ENCODE assay signal across 19 cellular contexts in genomic region chr22:38930512-38930911, GRCh38. TPM values are rescaled to one million over a fixed set of nuclear protein-coding genes. Genes with fewer than 3 reads are reported as not detected.
DNase-seq lines count a peak whose midpoint lies in the region; ATAC-seq and FAIRE-seq lines count a peak whose summit lies in the region.
"Had no signal": no experiment of that assay in that cellular context is flagged by ENCODE, and none has a peak within 500 bp of the region (broad histone marks: within the 10 kb centered on the region; RNA-seq: fewer than 3 reads in every experiment).

No MANE protein-coding gene starts in this region.

- H3K4me1 ChIP-seq in small intestine (ENCODE audit: control insufficient read depth in 2 of 2, insufficient read depth in 1 of 2, low read depth in 1 of 2, low read length in 1 of 2), result no peaks in the 10 kb centered on the region

- no peak overlapping the region for H3K27ac ChIP-seq in small intestine (ENCODE audit: low read depth in 1 of 2, low read length in 1 of 2)
- H3K27ac ChIP-seq: BLaER1, GM23248 had no signal

- no peak overlapping the region for H3K4me3 Mint-ChIP-seq in activated CD8-positive, alpha-beta memory T cell treated with anti-CD3 and anti-CD28 coated beads, Interleukin-2, amount 10 ng/mL, durations not matched to agents 7 days and 5 days
- H3K4me3 Mint-ChIP-seq: CD14-positive monocyte; CD4-positive, alpha-beta memory T cell had no signal

- H3K4me3 ChIP-seq in small intestine (ENCODE audit: low read depth in 1 of 2, low read length in 2 of 2), result no peak overlapping the region
- H3K4me3 ChIP-seq: BLaER1, GM23248, HAP-1 had no signal

- H3K36me3 Mint-ChIP-seq in activated CD8-positive, alpha-beta memory T cell treated with anti-CD3 and anti-CD28 coated beads, Interleukin-2, amount 10 ng/mL, durations not matched to agents 7 days and 5 days, result no peaks in the 10 kb centered on the region
- H3K36me3 Mint-ChIP-seq: CD14-positive monocyte; CD4-positive, alpha-beta memory T cell had no signal

- peaks cover 5% of the 10 kb centered on the region for H3K4me1 Mint-ChIP-seq in activated CD8-positive, alpha-beta memory T cell treated with anti-CD3 and anti-CD28 coated beads, Interleukin-2, amount 10 ng/mL, durations not matched to agents 7 days and 5 days

- CTCF ChIA-PET in activated CD8-positive, alpha-beta memory T cell treated with anti-CD3 and anti-CD28 coated beads, Interleukin-2, amount 10 ng/mL, durations not matched to agents 7 days and 5 days (lab: Charles Lee), result no interaction called here

- peaks cover 37% of the 10 kb centered on the region for H3K27me3 Mint-ChIP-seq in activated CD8-positive, alpha-beta memory T cell treated with anti-CD3 and anti-CD28 coated beads, Interleukin-2, amount 10 ng/mL, durations not matched to agents 7 days and 5 days

- no peaks in the 10 kb centered on the region for H3K36me3 ChIP-seq in small intestine (ENCODE audit: control insufficient read depth in 2 of 2, insufficient read depth in 2 of 2, low read length in 2 of 2)
- H3K36me3 ChIP-seq: BLaER1, HAP-1 had no signal

- WGBS in small intestine, 3 donors, result 18 to 50% (median 33%) methylated on average over 3 of the region's 3 CpGs

- H3K27ac Mint-ChIP-seq in activated CD8-positive, alpha-beta memory T cell treated with anti-CD3 and anti-CD28 coated beads, Interleukin-2, amount 10 ng/mL, durations not matched to agents 7 days and 5 days, result no peak overlapping the region
- H3K27ac Mint-ChIP-seq: CD4-positive, alpha-beta memory T cell had no signal

- H3K9me3 ChIP-seq in small intestine (ENCODE audit: control insufficient read depth, low read depth), result no peaks in the 10 kb centered on the region
- H3K9me3 ChIP-seq: BLaER1, HAP-1 had no signal

- ATAC-seq in activated CD8-positive, alpha-beta memory T cell treated with anti-CD3 and anti-CD28 coated beads, Interleukin-2, amount 10 ng/mL, durations not matched to agents 7 days and 5 days, result no peak
- ATAC-seq in left lobe of liver (peak; percentile 40), HG02885 (IDR thresholded peaks at IDR 0.05; ENCODE audit: poor library complexity, unreplicated experiment) (no peak)

- no peak for FAIRE-seq in small intestine (lab: Jason Lieb, UNC)

- H3K9me3 Mint-ChIP-seq in activated CD8-positive, alpha-beta memory T cell treated with anti-CD3 and anti-CD28 coated beads, Interleukin-2, amount 10 ng/mL, durations not matched to agents 7 days and 5 days (ENCODE audit: low read depth), result no peaks in the 10 kb centered on the region
- H3K9me3 Mint-ChIP-seq: CD4-positive, alpha-beta memory T cell had no signal

- no peaks in the 10 kb centered on the region for H3K27me3 ChIP-seq in small intestine (ENCODE audit: control insufficient read depth in 2 of 2, insufficient read depth in 2 of 2, low read length in 2 of 2)
- H3K27me3 ChIP-seq: BLaER1 had no signal

- DNase-seq in activated CD8-positive, alpha-beta memory T cell treated with anti-CD3 and anti-CD28 coated beads for 24 hours, result peak; percentile 9
- no peak for DNase-seq in activated CD8-positive, alpha-beta memory T cell treated with anti-CD3 and anti-CD28 coated beads, Interleukin-2, amount 10 ng/mL, durations not matched to agents 7 days and 5 days
- peak; percentile 37 for DNase-seq in left lobe of liver (ENCODE audit: low spot score)
- peak; percentile 61 for DNase-seq in small intestine
- DNase-seq in middle frontal gyrus (ENCODE audit: extremely low spot score, low spot score), result no peak
- no peak for DNase-seq in GM19238 (ENCODE audit: insufficient read length, low spot score)
- DNase-seq: 8988T; Calu3; CD4-positive, alpha-beta memory T cell; DMS79 treated with DMSO at 0.1 percent for 48 hours; GF-D8; GM23248 had no signal

RNA-seq across cellular contexts. Expression of gene APOBEC3A, which starts 26.9 kb away (rescaled TPM):
- total RNA-seq in activated CD8-positive, alpha-beta memory T cell treated with anti-CD3 and anti-CD28 coated beads, Interleukin-2, amount 10 ng/mL, durations not matched to agents 7 days and 5 days, result not detected
- total RNA-seq in left lobe of liver, result 0.98 TPM
- polyA plus RNA-seq in small intestine, result under 1 TPM in 2 of 3 donors, not detected in 1; 0.37 to 0.81 TPM
- total RNA-seq: A673; Calu3; CD4-positive, alpha-beta memory T cell; GM23248; H4 had no signal
- polyA plus RNA-seq: AG04450; CD4-positive, alpha-beta memory T cell; GM23248 had no signal

RNA-seq across cellular contexts. Expression of gene APOBEC3B, which starts 51.6 kb away (rescaled TPM):
- 10 to 100 TPM; 32.8 to 82.6 TPM for total RNA-seq in activated CD8-positive, alpha-beta memory T cell treated with anti-CD3 and anti-CD28 coated beads, Interleukin-2, amount 10 ng/mL, durations not matched to agents 7 days and 5 days
- total RNA-seq in left lobe of liver, result 0.93 TPM
- 1 to 10 TPM; 3.6 to 5.8 (median 5.7) TPM for polyA plus RNA-seq in small intestine

RNA-seq across cellular contexts. Expression of gene CBX6, which starts 58.5 kb away (rescaled TPM):
- total RNA-seq in activated CD8-positive, alpha-beta memory T cell treated with anti-CD3 and anti-CD28 coated beads, Interleukin-2, amount 10 ng/mL, durations not matched to agents 7 days and 5 days, result 100 to 1,000 TPM in 1 of 2 experiments, 10 to 100 TPM in 1; 73.1 to 124 TPM
- total RNA-seq in left lobe of liver, result 16.0 TPM
- 10 to 100 TPM in 1 of 3 donors, 1 to 10 TPM in 2; 1.1 to 15.9 (median 3.0) TPM for polyA plus RNA-seq in small intestine

Comparison
In these comparisons a context has a peak if more than half of its experiments do, and no peak if none do; other contexts are left out.
1. DNase-seq: peak in activated CD8-positive, alpha-beta memory T cell treated with anti-CD3 and anti-CD28 coated beads for 24 hours (single experiment), left lobe of liver (single experiment) and small intestine (single experiment); none in activated CD8-positive, alpha-beta memory T cell treated with anti-CD3 and anti-CD28 coated beads, Interleukin-2, amount 10 ng/mL, durations not matched to agents 7 days and 5 days (single experiment), middle frontal gyrus (single experiment) and GM19238 (single experiment).
2. RNA of gene APOBEC3B, which starts 51.6 kb away (total RNA-seq): 32.8 to 82.6 TPM in activated CD8-positive, alpha-beta memory T cell treated with anti-CD3 and anti-CD28 coated beads, Interleukin-2, amount 10 ng/mL, durations not matched to agents 7 days and 5 days; 0.93 TPM in left lobe of liver (single experiment); every median in the first group is over 10 times any median in the second.